15 cellular contexts compared by ENCODE assay signal in genomic region chr3:152785051-152785450, GRCh38. TPM values are rescaled to one million over a fixed set of nuclear protein-coding genes. Genes with fewer than 3 reads are reported as not detected.
DNase-seq lines count a peak whose midpoint lies in the region; ATAC-seq, FAIRE-seq and TF ChIP-seq lines count a peak whose summit lies in the region.
"Had no signal": no experiment of that assay in that cellular context is flagged by ENCODE, and none has a peak within 500 bp of the region (broad histone marks: within the 10 kb centered on the region; RNA-seq: fewer than 3 reads in every experiment).

No MANE protein-coding gene starts in this region.

- RAD21 ChIA-PET in GM12878 (lab: Charles Lee; ENCODE audit: unreplicated experiment) = no interaction called here

- CTCF ChIA-PET in GM12878 (lab: Yijun Ruan, JAX) = no interaction called here

- no peaks in the 10 kb centered on the region for H3K36me3 ChIP-seq in GM12878 (ENCODE audit: control insufficient read depth in 2 of 2, insufficient read depth in 2 of 2, low read length in 1 of 2)
- H3K36me3 ChIP-seq: BLaER1, Peyer's patch had no signal

- WGBS in GM12878 (ENCODE audit: insufficient coverage, insufficient replicate concordance, low lambda C conversion rate, missing lambda C conversion rate) = 32% methylated on average over 4 of the region's 4 CpGs

- POLR2A ChIA-PET in GM12878 (lab: Charles Lee) = no interaction called here

- TF ChIP-seq EP300 in GM12878 (IDR thresholded peaks at IDR 0.05; ENCODE audit: borderline replicate concordance in 1 of 2, control insufficient read depth in 1 of 2, low read depth in 2 of 2, low read length in 2 of 2) = no peak

- SMC1A ChIA-PET in GM12878 (lab: Charles Lee; ENCODE audit: uncharacterized antibody, unreplicated experiment) = no interaction called here

- no peak overlapping the region for H3K9ac ChIP-seq in GM12878 (ENCODE audit: control insufficient read depth, insufficient read depth, low read length)
- H3K9ac ChIP-seq: BLaER1, SK-N-SH had no signal

- no TSS peak for BruUV-seq in GM12878 (replicated peaks; lab: Mats Ljungman, UMichigan)

- no peak for TF ChIP-seq CTCF in GM12865 (IDR thresholded peaks at IDR 0.05; ENCODE audit: insufficient read depth, low read depth, low read length, missing control alignments)
- TF ChIP-seq CTCF in GM12878 (IDR thresholded peaks at IDR 0.05 in 2 of 3, conservative IDR thresholded peaks at IDR 0.05 in 1 of 3; ENCODE audit: control insufficient read depth in 2 of 3, extremely low read depth in 1 of 3, insufficient read depth in 1 of 3, low read depth in 3 of 3, low read length in 3 of 3) = no peak

- H3K9me3 ChIP-seq in GM12878 (replicated peaks; ENCODE audit: control insufficient read depth, insufficient read depth, low read length) = no peaks in the 10 kb centered on the region; the same call in 1 of the 3 replicates
- H3K9me3 ChIP-seq: Peyer's patch, SK-N-SH had no signal

- H3K4me3 ChIP-seq in GM12865 (ENCODE audit: low read depth, low read length) (no peak overlapping the region), GM12878 (no peak overlapping the region)
- H3K4me3 ChIP-seq: BLaER1, Peyer's patch had no signal

- intact Hi-C loops in GM12878 (cut with micrococcal nuclease; ENCODE audit: unreplicated experiment) (no loop called here), head of caudate nucleus (cut with DNase I) (no loop called here)

- TF ChIP-seq POLR2A in GM12878 (IDR thresholded peaks at IDR 0.05; ENCODE audit: low read depth, low read length) = no peak

- H4K20me1 ChIP-seq in GM12878 (ENCODE audit: control insufficient read depth, insufficient read depth) = no peaks in the 10 kb centered on the region
- H4K20me1 ChIP-seq: BLaER1 had no signal

- no peak for TF ChIP-seq RAD21 in GM12878 (IDR thresholded peaks at IDR 0.05; ENCODE audit: insufficient read depth, low read depth, low read length)

- H2AFZ ChIP-seq in GM12878 (ENCODE audit: control insufficient read depth, low read depth, low read length) = no peak overlapping the region

- no peak overlapping the region for H3K27ac ChIP-seq in GM12878 (ENCODE audit: control insufficient read depth, insufficient read depth)
- H3K27ac ChIP-seq: BLaER1, Peyer's patch had no signal

- H3K4me2 ChIP-seq in GM12878 (ENCODE audit: control insufficient read depth, insufficient read depth) = no peak overlapping the region
- H3K4me2 ChIP-seq: BLaER1, SK-N-SH had no signal

- H3K27me3 ChIP-seq in GM12878 (replicated peaks in 1 of 2; ENCODE audit: control insufficient read depth in 2 of 2, insufficient read depth in 2 of 2, low read length in 1 of 2) = no peaks in the 10 kb centered on the region
- H3K27me3 ChIP-seq: BLaER1, Peyer's patch had no signal

- DNase-seq in GM12865 (ENCODE audit: low read depth) (peak; percentile 37), NOMO-1 treated with DMSO at 0.1 percent for 48 hours (lab: John Stamatoyannopoulos, UW; ENCODE audit: unreplicated experiment) (peak; percentile 65), GM12878 (ENCODE audit: low read depth, low spot score) (no peak), NCI-H748 treated with DMSO at 0.1 percent for 48 hours (lab: John Stamatoyannopoulos, UW) (no peak), NCI-H187 (lab: John Stamatoyannopoulos, UW) (no peak), head of caudate nucleus (no peak)
- DNase-seq: CD8-positive, alpha-beta T cell; NCI-H1105; NCI-H510A treated with DMSO at 0.1 percent for 48 hours; NCI-H82; Peyer's patch; SK-N-SH; T-cell had no signal

- H3K79me2 ChIP-seq in GM12878 (ENCODE audit: control insufficient read depth, insufficient read depth, low read length) = no peaks in the 10 kb centered on the region

- in situ Hi-C loops in GM12878 (cut with MboI) = no loop called here

- peaks cover 7% of the 10 kb centered on the region for H3K4me1 ChIP-seq in GM12878 (ENCODE audit: control insufficient read depth, insufficient read depth, low read length)
- H3K4me1 ChIP-seq: BLaER1, Peyer's patch had no signal

- peak; percentile 52 for ATAC-seq in GM21786 (IDR thresholded peaks at IDR 0.05; ENCODE audit: unreplicated experiment)
- peak; percentile 81 for ATAC-seq in GM12878
- ATAC-seq: CD8-positive, alpha-beta T cell; T-cell had no signal

- no peak for FAIRE-seq in GM12878 (lab: Jason Lieb, UNC)

TF ChIP-seq in GM12878, 131 proteins besides CTCF, POLR2A, EP300 and RAD21:
- TF ChIP-seq HDAC6 (IDR thresholded peaks at IDR 0.05; ENCODE audit: unreplicated experiment) (no peak), YBX1 (IDR thresholded peaks at IDR 0.05) (no peak), MEF2A (IDR thresholded peaks at IDR 0.05; ENCODE audit: insufficient read depth, low read depth, low read length) (no peak), NFIC (IDR thresholded peaks at IDR 0.05; ENCODE audit: low read depth, low read length) (peak; percentile 39; the same call in 1 of the 2 replicates), SPI1 (IDR thresholded peaks at IDR 0.05; ENCODE audit: borderline replicate concordance, insufficient read depth, low read depth, low read length) (peak; percentile 86), EED (IDR thresholded peaks at IDR 0.05; ENCODE audit: low read depth) (peak; percentile 64), IKZF2 (IDR thresholded peaks at IDR 0.05) (peak; percentile 35 to 56; a peak in 2 of 4 replicates), RUNX3 (IDR thresholded peaks at IDR 0.05; ENCODE audit: low read length) (peak; percentile 42)
TF ChIP-seq in GM12878: peak in this region for 5.

RNA-seq across cellular contexts. Expression of gene P2RY1, which starts 49.9 kb away (rescaled TPM):
- total RNA-seq in GM12878 (2013; cell fraction: nucleolus; rRNA removed) = 0.92 and 0.93 TPM in 2 replicates
- total RNA-seq in GM12878 (2014; rRNA removed) = 3.3 and 4.2 TPM in 2 replicates
- 3.1 and 3.4 TPM in 2 replicates for total RNA-seq in GM12878 (2014; rRNA removed; fragmentation: Illumina TruSeq; extraction: Trizol)
- 3.1 and 3.3 TPM in 2 replicates for total RNA-seq in GM12878 (2021)
- 0.87 TPM for polyA plus RNA-seq in GM12878 (2011; ENCODE audit: low read depth)
- 0.01 TPM in 2 replicates for polyA plus RNA-seq in GM12878 (2011; rRNA removed)
- polyA plus RNA-seq in GM12878 (2011; cell fraction: cytosol; rRNA removed) = 0.02 TPM in 1 of 2 replicates, not detected in the other
- 0.04 TPM in 2 replicates for polyA plus RNA-seq in GM12878 (2011; cell fraction: nucleus; rRNA removed)
- polyA plus RNA-seq in GM12878 (2012) = 2.0 and 2.2 TPM in 2 replicates
- polyA plus RNA-seq in GM12878 (2014; fragmentation: Illumina TruSeq; extraction: Trizol) = 2.4 and 3.1 TPM in 2 replicates
- polyA plus RNA-seq in GM12878 (2014; fragmentation: Nextera tagmentation; extraction: Ambion mirVana) = under 1 TPM; 0.58 to 0.66 TPM
- 1.9 and 2.3 TPM in 2 replicates for polyA plus RNA-seq in GM12878 (2014; rRNA removed)
- 1 to 10 TPM; 1.1 to 1.4 TPM for polyA plus RNA-seq in GM12878 (2016; fragmentation: Nextera tagmentation; extraction: Ambion mirVana)
- polyA minus RNA-seq in GM12878 (2011; rRNA and poly(A)+ RNA removed) = under 0.01 TPM in 1 of 2 replicates, not detected in the other
- not detected in 2 replicates for polyA minus RNA-seq in GM12878 (2011; cell fraction: cytosol; rRNA and poly(A)+ RNA removed)
- polyA minus RNA-seq in GM12878 (2011; cell fraction: nucleus; rRNA and poly(A)+ RNA removed) = 0.10 and 0.12 TPM in 2 replicates
- polyA plus RNA-seq: SK-N-SH had no signal

Comparison
In these comparisons a context has a peak if more than half of its experiments do, and no peak if none do; other contexts are left out.
1. DNase-seq: peak in GM12865 (single experiment) and NOMO-1 treated with DMSO at 0.1 percent for 48 hours (single experiment); none in GM12878 (single experiment), NCI-H748 treated with DMSO at 0.1 percent for 48 hours (single experiment), NCI-H187 (0 of 2) and head of caudate nucleus (0 of 42).